Comparison of ENCODE assay signal across 1 cellular context in the genomic region with DNA sequence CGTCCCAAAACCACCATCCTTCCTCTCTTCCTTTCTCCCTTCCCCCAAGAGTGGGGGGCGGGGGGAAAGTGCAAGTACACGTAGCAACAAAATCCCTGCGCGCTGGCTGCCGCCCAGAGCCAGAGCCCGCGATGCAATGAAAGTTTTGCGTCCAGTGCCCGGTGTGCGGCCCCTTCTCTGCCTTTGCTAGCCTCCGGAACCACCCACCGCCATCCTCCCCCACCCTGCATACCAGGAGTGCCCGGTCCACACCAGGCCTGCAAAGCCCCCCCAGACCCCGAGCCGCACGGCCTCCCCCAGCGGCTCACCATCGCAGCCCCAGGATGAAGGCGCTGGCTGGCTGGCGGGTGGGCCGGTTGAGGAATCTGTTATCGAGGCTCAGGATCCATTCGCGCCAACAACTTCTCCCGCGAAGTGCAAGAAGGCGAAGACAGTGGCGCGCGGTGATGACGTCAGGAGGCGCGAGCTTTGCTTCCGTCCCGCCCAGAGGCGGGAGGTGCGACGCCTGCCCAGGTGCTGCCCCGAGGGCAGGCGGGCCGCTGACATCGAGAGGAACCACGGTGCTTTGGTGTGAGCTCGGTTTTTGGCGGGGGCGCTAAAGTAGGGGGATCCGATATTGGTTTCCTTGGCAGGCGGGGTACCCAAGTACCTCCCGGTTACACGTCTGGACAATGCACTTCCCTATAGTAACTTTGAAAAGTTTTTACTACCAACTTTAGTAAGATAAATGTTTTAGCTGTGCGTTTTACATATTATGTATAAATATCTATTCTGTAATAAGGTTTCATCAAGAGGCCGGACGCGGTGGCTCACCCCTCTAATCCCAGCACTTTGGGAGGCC.
TF ChIP-seq lines count a peak whose summit lies in the region.

A gene with protein sequence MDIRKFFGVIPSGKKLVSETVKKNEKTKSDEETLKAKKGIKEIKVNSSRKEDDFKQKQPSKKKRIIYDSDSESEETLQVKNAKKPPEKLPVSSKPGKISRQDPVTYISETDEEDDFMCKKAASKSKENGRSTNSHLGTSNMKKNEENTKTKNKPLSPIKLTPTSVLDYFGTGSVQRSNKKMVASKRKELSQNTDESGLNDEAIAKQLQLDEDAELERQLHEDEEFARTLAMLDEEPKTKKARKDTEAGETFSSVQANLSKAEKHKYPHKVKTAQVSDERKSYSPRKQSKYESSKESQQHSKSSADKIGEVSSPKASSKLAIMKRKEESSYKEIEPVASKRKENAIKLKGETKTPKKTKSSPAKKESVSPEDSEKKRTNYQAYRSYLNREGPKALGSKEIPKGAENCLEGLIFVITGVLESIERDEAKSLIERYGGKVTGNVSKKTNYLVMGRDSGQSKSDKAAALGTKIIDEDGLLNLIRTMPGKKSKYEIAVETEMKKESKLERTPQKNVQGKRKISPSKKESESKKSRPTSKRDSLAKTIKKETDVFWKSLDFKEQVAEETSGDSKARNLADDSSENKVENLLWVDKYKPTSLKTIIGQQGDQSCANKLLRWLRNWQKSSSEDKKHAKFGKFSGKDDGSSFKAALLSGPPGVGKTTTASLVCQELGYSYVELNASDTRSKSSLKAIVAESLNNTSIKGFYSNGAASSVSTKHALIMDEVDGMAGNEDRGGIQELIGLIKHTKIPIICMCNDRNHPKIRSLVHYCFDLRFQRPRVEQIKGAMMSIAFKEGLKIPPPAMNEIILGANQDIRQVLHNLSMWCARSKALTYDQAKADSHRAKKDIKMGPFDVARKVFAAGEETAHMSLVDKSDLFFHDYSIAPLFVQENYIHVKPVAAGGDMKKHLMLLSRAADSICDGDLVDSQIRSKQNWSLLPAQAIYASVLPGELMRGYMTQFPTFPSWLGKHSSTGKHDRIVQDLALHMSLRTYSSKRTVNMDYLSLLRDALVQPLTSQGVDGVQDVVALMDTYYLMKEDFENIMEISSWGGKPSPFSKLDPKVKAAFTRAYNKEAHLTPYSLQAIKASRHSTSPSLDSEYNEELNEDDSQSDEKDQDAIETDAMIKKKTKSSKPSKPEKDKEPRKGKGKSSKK (minus strand): TSS at position 432 of the 841 bp plus-strand sequence. CDS start 121 bp downstream, at position 311.

TF ChIP-seq in WTC11, 78 proteins besides CTCF, POLR2A, EP300 and RAD21 (continued from another document and continues in another):
- TF ChIP-seq, protein P1, sequence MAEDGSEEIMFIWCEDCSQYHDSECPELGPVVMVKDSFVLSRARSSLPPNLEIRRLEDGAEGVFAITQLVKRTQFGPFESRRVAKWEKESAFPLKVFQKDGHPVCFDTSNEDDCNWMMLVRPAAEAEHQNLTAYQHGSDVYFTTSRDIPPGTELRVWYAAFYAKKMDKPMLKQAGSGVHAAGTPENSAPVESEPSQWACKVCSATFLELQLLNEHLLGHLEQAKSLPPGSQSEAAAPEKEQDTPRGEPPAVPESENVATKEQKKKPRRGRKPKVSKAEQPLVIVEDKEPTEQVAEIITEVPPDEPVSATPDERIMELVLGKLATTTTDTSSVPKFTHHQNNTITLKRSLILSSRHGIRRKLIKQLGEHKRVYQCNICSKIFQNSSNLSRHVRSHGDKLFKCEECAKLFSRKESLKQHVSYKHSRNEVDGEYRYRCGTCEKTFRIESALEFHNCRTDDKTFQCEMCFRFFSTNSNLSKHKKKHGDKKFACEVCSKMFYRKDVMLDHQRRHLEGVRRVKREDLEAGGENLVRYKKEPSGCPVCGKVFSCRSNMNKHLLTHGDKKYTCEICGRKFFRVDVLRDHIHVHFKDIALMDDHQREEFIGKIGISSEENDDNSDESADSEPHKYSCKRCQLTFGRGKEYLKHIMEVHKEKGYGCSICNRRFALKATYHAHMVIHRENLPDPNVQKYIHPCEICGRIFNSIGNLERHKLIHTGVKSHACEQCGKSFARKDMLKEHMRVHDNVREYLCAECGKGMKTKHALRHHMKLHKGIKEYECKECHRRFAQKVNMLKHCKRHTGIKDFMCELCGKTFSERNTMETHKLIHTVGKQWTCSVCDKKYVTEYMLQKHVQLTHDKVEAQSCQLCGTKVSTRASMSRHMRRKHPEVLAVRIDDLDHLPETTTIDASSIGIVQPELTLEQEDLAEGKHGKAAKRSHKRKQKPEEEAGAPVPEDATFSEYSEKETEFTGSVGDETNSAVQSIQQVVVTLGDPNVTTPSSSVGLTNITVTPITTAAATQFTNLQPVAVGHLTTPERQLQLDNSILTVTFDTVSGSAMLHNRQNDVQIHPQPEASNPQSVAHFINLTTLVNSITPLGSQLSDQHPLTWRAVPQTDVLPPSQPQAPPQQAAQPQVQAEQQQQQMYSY (CRISPR knock-in tag; IDR thresholded peaks at IDR 0.05), result peak; percentile 85
- TF ChIP-seq JAZF1 (CRISPR knock-in tag; IDR thresholded peaks at IDR 0.05) (no peak), NFATC4 (CRISPR knock-in tag; IDR thresholded peaks at IDR 0.05) (no peak), EMX1 (CRISPR knock-in tag; IDR thresholded peaks at IDR 0.05) (no peak), GRHL2 (CRISPR knock-in tag; IDR thresholded peaks at IDR 0.05; ENCODE audit: insufficient replicate concordance, severe bottlenecking) (no peak), GABPB1 (CRISPR knock-in tag; IDR thresholded peaks at IDR 0.05) (peak; percentile 89), KAT7 (CRISPR knock-in tag; IDR thresholded peaks at IDR 0.05; ENCODE audit: borderline replicate concordance) (peak; percentile 99), RORB (CRISPR knock-in tag; IDR thresholded peaks at IDR 0.05) (no peak), RELA (CRISPR knock-in tag; IDR thresholded peaks at IDR 0.05; ENCODE audit: borderline replicate concordance) (peak; percentile 99), ZNF219 (CRISPR knock-in tag; IDR thresholded peaks at IDR 0.05; ENCODE audit: borderline replicate concordance) (peak; percentile 90), ATF1 (CRISPR knock-in tag; IDR thresholded peaks at IDR 0.05) (peak; percentile 99), ZNF396 (CRISPR knock-in tag; IDR thresholded peaks at IDR 0.05; ENCODE audit: borderline replicate concordance) (no peak), ZNF317 (CRISPR knock-in tag; IDR thresholded peaks at IDR 0.05; ENCODE audit: borderline replicate concordance, low read depth) (peak; percentile 81), TP53 (CRISPR knock-in tag; IDR thresholded peaks at IDR 0.05) (peak; percentile 99)
- TF ChIP-seq, protein P2, sequence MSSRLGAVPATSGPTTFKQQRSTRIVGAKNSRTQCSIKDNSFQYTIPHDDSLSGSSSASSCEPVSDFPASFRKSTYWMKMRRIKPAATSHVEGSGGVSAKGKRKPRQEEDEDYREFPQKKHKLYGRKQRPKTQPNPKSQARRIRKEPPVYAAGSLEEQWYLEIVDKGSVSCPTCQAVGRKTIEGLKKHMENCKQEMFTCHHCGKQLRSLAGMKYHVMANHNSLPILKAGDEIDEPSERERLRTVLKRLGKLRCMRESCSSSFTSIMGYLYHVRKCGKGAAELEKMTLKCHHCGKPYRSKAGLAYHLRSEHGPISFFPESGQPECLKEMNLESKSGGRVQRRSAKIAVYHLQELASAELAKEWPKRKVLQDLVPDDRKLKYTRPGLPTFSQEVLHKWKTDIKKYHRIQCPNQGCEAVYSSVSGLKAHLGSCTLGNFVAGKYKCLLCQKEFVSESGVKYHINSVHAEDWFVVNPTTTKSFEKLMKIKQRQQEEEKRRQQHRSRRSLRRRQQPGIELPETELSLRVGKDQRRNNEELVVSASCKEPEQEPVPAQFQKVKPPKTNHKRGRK (CRISPR knock-in tag; IDR thresholded peaks at IDR 0.05; ENCODE audit: borderline replicate concordance), result 0 out of 2 replicates have a peak, but pooled peaks have one; percentile 81
- TF ChIP-seq, protein P3, sequence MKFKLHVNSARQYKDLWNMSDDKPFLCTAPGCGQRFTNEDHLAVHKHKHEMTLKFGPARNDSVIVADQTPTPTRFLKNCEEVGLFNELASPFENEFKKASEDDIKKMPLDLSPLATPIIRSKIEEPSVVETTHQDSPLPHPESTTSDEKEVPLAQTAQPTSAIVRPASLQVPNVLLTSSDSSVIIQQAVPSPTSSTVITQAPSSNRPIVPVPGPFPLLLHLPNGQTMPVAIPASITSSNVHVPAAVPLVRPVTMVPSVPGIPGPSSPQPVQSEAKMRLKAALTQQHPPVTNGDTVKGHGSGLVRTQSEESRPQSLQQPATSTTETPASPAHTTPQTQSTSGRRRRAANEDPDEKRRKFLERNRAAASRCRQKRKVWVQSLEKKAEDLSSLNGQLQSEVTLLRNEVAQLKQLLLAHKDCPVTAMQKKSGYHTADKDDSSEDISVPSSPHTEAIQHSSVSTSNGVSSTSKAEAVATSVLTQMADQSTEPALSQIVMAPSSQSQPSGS (CRISPR knock-in tag; IDR thresholded peaks at IDR 0.05; ENCODE audit: borderline replicate concordance, low read depth), result peak; percentile 98
- TF ChIP-seq, protein P4, sequence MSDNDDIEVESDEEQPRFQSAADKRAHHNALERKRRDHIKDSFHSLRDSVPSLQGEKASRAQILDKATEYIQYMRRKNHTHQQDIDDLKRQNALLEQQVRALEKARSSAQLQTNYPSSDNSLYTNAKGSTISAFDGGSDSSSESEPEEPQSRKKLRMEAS (CRISPR knock-in tag; IDR thresholded peaks at IDR 0.05), result peak; percentile 100
- TF ChIP-seq, protein P5, sequence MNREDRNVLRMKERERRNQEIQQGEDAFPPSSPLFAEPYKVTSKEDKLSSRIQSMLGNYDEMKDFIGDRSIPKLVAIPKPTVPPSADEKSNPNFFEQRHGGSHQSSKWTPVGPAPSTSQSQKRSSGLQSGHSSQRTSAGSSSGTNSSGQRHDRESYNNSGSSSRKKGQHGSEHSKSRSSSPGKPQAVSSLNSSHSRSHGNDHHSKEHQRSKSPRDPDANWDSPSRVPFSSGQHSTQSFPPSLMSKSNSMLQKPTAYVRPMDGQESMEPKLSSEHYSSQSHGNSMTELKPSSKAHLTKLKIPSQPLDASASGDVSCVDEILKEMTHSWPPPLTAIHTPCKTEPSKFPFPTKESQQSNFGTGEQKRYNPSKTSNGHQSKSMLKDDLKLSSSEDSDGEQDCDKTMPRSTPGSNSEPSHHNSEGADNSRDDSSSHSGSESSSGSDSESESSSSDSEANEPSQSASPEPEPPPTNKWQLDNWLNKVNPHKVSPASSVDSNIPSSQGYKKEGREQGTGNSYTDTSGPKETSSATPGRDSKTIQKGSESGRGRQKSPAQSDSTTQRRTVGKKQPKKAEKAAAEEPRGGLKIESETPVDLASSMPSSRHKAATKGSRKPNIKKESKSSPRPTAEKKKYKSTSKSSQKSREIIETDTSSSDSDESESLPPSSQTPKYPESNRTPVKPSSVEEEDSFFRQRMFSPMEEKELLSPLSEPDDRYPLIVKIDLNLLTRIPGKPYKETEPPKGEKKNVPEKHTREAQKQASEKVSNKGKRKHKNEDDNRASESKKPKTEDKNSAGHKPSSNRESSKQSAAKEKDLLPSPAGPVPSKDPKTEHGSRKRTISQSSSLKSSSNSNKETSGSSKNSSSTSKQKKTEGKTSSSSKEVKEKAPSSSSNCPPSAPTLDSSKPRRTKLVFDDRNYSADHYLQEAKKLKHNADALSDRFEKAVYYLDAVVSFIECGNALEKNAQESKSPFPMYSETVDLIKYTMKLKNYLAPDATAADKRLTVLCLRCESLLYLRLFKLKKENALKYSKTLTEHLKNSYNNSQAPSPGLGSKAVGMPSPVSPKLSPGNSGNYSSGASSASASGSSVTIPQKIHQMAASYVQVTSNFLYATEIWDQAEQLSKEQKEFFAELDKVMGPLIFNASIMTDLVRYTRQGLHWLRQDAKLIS (CRISPR knock-in tag; IDR thresholded peaks at IDR 0.05; ENCODE audit: borderline replicate concordance), result peak; percentile 98
- TF ChIP-seq, protein P6, sequence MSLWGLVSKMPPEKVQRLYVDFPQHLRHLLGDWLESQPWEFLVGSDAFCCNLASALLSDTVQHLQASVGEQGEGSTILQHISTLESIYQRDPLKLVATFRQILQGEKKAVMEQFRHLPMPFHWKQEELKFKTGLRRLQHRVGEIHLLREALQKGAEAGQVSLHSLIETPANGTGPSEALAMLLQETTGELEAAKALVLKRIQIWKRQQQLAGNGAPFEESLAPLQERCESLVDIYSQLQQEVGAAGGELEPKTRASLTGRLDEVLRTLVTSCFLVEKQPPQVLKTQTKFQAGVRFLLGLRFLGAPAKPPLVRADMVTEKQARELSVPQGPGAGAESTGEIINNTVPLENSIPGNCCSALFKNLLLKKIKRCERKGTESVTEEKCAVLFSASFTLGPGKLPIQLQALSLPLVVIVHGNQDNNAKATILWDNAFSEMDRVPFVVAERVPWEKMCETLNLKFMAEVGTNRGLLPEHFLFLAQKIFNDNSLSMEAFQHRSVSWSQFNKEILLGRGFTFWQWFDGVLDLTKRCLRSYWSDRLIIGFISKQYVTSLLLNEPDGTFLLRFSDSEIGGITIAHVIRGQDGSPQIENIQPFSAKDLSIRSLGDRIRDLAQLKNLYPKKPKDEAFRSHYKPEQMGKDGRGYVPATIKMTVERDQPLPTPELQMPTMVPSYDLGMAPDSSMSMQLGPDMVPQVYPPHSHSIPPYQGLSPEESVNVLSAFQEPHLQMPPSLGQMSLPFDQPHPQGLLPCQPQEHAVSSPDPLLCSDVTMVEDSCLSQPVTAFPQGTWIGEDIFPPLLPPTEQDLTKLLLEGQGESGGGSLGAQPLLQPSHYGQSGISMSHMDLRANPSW (CRISPR knock-in tag; conservative IDR thresholded peaks at IDR 0.05; ENCODE audit: low read depth), result 0 out of 2 replicates have a peak, but pooled peaks have one; percentile 81
- TF ChIP-seq, protein P7, sequence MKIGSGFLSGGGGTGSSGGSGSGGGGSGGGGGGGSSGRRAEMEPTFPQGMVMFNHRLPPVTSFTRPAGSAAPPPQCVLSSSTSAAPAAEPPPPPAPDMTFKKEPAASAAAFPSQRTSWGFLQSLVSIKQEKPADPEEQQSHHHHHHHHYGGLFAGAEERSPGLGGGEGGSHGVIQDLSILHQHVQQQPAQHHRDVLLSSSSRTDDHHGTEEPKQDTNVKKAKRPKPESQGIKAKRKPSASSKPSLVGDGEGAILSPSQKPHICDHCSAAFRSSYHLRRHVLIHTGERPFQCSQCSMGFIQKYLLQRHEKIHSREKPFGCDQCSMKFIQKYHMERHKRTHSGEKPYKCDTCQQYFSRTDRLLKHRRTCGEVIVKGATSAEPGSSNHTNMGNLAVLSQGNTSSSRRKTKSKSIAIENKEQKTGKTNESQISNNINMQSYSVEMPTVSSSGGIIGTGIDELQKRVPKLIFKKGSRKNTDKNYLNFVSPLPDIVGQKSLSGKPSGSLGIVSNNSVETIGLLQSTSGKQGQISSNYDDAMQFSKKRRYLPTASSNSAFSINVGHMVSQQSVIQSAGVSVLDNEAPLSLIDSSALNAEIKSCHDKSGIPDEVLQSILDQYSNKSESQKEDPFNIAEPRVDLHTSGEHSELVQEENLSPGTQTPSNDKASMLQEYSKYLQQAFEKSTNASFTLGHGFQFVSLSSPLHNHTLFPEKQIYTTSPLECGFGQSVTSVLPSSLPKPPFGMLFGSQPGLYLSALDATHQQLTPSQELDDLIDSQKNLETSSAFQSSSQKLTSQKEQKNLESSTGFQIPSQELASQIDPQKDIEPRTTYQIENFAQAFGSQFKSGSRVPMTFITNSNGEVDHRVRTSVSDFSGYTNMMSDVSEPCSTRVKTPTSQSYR (CRISPR knock-in tag; IDR thresholded peaks at IDR 0.05), result peak; percentile 99
- TF ChIP-seq, protein P8, sequence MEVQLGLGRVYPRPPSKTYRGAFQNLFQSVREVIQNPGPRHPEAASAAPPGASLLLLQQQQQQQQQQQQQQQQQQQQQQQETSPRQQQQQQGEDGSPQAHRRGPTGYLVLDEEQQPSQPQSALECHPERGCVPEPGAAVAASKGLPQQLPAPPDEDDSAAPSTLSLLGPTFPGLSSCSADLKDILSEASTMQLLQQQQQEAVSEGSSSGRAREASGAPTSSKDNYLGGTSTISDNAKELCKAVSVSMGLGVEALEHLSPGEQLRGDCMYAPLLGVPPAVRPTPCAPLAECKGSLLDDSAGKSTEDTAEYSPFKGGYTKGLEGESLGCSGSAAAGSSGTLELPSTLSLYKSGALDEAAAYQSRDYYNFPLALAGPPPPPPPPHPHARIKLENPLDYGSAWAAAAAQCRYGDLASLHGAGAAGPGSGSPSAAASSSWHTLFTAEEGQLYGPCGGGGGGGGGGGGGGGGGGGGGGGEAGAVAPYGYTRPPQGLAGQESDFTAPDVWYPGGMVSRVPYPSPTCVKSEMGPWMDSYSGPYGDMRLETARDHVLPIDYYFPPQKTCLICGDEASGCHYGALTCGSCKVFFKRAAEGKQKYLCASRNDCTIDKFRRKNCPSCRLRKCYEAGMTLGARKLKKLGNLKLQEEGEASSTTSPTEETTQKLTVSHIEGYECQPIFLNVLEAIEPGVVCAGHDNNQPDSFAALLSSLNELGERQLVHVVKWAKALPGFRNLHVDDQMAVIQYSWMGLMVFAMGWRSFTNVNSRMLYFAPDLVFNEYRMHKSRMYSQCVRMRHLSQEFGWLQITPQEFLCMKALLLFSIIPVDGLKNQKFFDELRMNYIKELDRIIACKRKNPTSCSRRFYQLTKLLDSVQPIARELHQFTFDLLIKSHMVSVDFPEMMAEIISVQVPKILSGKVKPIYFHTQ (CRISPR knock-in tag; IDR thresholded peaks at IDR 0.05), result no peak
